ENCODE assay signal across 1 cellular context in the genomic region with DNA sequence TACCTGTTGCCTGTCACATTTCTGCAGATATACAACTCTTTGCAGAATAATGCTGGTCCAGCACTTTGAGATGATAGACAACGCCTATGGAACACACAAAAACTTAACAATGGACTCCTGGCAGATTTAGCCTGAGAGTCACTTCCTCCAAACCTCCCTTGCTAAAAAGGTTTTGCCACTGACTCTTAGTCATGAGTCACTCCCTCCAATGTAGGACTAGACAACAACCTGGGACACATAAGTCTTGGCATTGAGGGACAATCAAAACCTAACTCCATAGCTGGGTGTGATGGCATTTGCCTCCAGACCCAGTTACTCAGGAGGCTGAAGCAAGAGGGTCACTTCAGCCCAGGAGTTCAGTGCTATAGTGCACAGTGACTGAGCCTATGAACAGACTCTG.
TF ChIP-seq lines count a peak whose summit lies in the region.

No MANE protein-coding gene starts in this region.

TF ChIP-seq in HEK293T, 16 proteins besides CTCF, POLR2A, EP300 and RAD21 (continued from another document):
- TF ChIP-seq FOXK2 (IDR thresholded peaks at IDR 0.05) (no peak), HDGF (IDR thresholded peaks at IDR 0.05; ENCODE audit: borderline replicate concordance) (no peak), FOXM1 (IDR thresholded peaks at IDR 0.05; ENCODE audit: borderline replicate concordance) (no peak), L3MBTL2 (conservative IDR thresholded peaks at IDR 0.05) (no peak)
